Comparison of ENCODE assay signal across 8 cellular contexts in the genomic region with DNA sequence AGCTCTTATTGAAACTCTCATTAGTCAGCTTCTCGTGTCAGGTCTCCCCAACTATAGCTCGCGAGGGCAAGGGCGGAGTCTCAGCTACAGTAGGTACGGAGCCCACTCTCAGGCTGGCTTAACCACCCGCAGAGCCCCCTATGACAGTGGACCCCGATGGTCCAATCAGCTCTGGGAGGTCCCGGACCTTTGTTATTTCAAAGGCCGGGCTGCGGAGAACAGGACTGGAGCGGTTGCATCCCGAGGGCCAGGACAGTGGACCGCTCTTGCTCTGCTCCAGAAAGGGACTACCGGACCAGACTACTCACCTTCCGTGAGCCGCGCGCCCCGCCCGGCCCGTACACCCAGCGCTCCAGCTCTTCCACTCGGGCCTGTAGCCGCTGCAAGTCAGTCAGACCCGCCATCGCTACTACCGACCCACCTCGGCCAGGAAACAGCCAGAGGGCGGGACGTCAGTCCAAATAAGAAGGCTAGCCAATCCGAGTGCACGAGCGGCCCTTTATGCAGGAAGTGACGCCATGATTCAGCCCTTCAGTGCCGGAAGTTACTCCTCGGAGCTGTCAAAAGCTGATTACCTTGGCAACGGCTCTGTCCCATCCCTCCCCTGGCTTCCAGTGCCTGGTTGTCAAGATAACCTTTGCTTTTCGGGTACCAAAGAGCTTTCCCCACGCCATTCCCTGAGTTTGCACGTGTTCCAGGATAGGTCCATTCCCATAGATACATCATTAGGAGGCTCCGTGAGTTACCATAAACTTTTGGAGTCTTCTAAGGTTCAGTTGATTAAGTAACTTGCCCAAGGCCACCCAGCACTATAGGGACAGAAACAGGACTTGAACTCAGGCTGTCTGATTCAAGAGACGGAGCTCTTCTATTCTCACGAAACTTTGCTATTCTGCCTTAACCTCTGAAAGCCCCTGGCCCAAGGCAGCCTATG. TPM values are rescaled to one million over a fixed set of nuclear protein-coding genes. Genes with fewer than 3 reads are reported as not detected.
DNase-seq lines count a peak whose midpoint lies in the region; ATAC-seq and TF ChIP-seq lines count a peak whose summit lies in the region.

Gene DCTN3 (minus strand): TSS at position 435 of the 934 bp plus-strand sequence. CDS start 31 bp downstream, at position 404.

- peak within 1 kb of the TSS; percentile 85 for H3K27ac Mint-ChIP-seq in activated T-cell treated with anti-CD3 and anti-CD28 coated beads, Interleukin-2, amount 50 U/mL, for 24 hours

- no peaks in the 10 kb centered on the region for H3K9me3 Mint-ChIP-seq in activated T-cell treated with anti-CD3 and anti-CD28 coated beads, Interleukin-2, amount 50 U/mL, for 24 hours

- no peak for TF ChIP-seq CTCF in esophagus muscularis mucosa (IDR thresholded peaks at IDR 0.05)

- peaks cover 25 to 34% (median 33%) of the 10 kb centered on the region in 4 donors for H3K36me3 ChIP-seq in esophagus muscularis mucosa

- peaks cover 35% of the 10 kb centered on the region for H3K36me3 Mint-ChIP-seq in activated T-cell treated with anti-CD3 and anti-CD28 coated beads, Interleukin-2, amount 50 U/mL, for 24 hours (ENCODE audit: low read depth)

- peak within 1 kb of the TSS; percentile 50 to 75 (median 62) for H3K27ac ChIP-seq in esophagus muscularis mucosa (replicated peaks in 1 of 4)

- TF ChIP-seq EP300 in Ishikawa (IDR thresholded peaks at IDR 0.05; ENCODE audit: borderline replicate concordance) = no peak
- no peak for TF ChIP-seq EP300 in esophagus muscularis mucosa (IDR thresholded peaks at IDR 0.05)

- H3K4me3 ChIP-seq in esophagus muscularis mucosa = peak within 1 kb of the TSS; percentile 79 to 97 (median 86)

- H3K27me3 Mint-ChIP-seq in activated T-cell treated with anti-CD3 and anti-CD28 coated beads, Interleukin-2, amount 50 U/mL, for 24 hours = peaks cover 32% of the 10 kb centered on the region

- DNase-seq in DMS153 (lab: John Stamatoyannopoulos, UW) = peak; percentile 76
- peak; percentile 87 for DNase-seq in activated T-cell treated with anti-CD3 and anti-CD28 coated beads, Interleukin-2, amount 50 U/mL, for 24 hours
- DNase-seq in esophagus muscularis mucosa (ENCODE audit: extremely low spot score) = peak; percentile 98
- DNase-seq in myocyte (ENCODE audit: low read depth) = peak; percentile 95
- peak; percentile 62 to 92 for DNase-seq in stimulated activated CD8-positive, alpha-beta memory T cell treated with anti-CD3 and anti-CD28 coated beads, Interleukin-7, amount 100 ng/mL, for 48 hours (ENCODE audit: extremely low read depth in 1 of 2, low read depth in 1 of 2)

- intact Hi-C loops in esophagus muscularis mucosa (cut with DNase I) = no loop called here

- H3K4me1 Mint-ChIP-seq in activated T-cell treated with anti-CD3 and anti-CD28 coated beads, Interleukin-2, amount 50 U/mL, for 24 hours (ENCODE audit: low read depth) = peaks cover 30% of the 10 kb centered on the region

- TF ChIP-seq POLR2A in esophagus muscularis mucosa (IDR thresholded peaks at IDR 0.05; ENCODE audit: low read depth) = no peak

- peaks cover 0 to 38% (median 30%) of the 10 kb centered on the region in 4 donors for H3K27me3 ChIP-seq in esophagus muscularis mucosa

- peaks cover 24 to 42% (median 28%) of the 10 kb centered on the region in 4 donors for H3K4me1 ChIP-seq in esophagus muscularis mucosa

- TF ChIP-seq RAD21 in Ishikawa (IDR thresholded peaks at IDR 0.05; ENCODE audit: low read depth) = no peak

- no peaks in the 10 kb centered on the region for H3K9me3 ChIP-seq in esophagus muscularis mucosa

- peak within 1 kb of the TSS; percentile 94 for H3K4me3 Mint-ChIP-seq in activated T-cell treated with anti-CD3 and anti-CD28 coated beads, Interleukin-2, amount 50 U/mL, for 24 hours

- WGBS in esophagus muscularis mucosa = 12% methylated on average over 17 of the region's 43 CpGs

- ATAC-seq in GM21576 (IDR thresholded peaks at IDR 0.05; ENCODE audit: unreplicated experiment) = peak; percentile 98

TF ChIP-seq in Ishikawa, 13 proteins besides CTCF, POLR2A, EP300 and RAD21:
- TF ChIP-seq MAX (IDR thresholded peaks at IDR 0.05) (no peak), YY1 (IDR thresholded peaks at IDR 0.05; ENCODE audit: low read depth) (peak; percentile 82), TCF12 (IDR thresholded peaks at IDR 0.05; ENCODE audit: low read depth) (no peak), CREB1 (IDR thresholded peaks at IDR 0.05; ENCODE audit: low read depth) (peak; percentile 80)

TF ChIP-seq in PFSK-1, 5 proteins besides CTCF, POLR2A, EP300 and RAD21:
- peak; percentile 62; the same call in 1 of the 2 replicates for TF ChIP-seq POLR2AphosphoS5 (IDR thresholded peaks at IDR 0.05; ENCODE audit: low read depth, low read length)
- TF ChIP-seq TAF1 (IDR thresholded peaks at IDR 0.05; ENCODE audit: borderline replicate concordance, insufficient read depth, low read length) = no peak
- TF ChIP-seq SIN3A (IDR thresholded peaks at IDR 0.05; ENCODE audit: borderline replicate concordance, insufficient read depth, low read length) = peak; percentile 86; the same call in 1 of the 2 replicates

RNA-seq across cellular contexts. Expression of gene DCTN3, which starts in this region (rescaled TPM):
- 101 TPM for polyA plus RNA-seq in PFSK-1 (2012; ENCODE audit: insufficient read length, low read depth)
- total RNA-seq in esophagus muscularis mucosa (100 to 1,000 TPM; 104 to 129 (median 113) TPM), myocyte (57.2 and 98.8 TPM in 2 replicates)
- polyA plus RNA-seq in myocyte (2012) = 142 TPM

Comparison
In these comparisons a context has a peak if more than half of its experiments do, and no peak if none do; other contexts are left out.
1. Peak in every context shown above with its lines: DNase-seq, ATAC-seq, H3K4me3 ChIP-seq and H3K27ac ChIP-seq.